20 cellular contexts compared by ENCODE assay signal in genomic region chr10:7534480-7534852, GRCh38.
DNase-seq lines count a peak whose midpoint lies in the region; ATAC-seq and TF ChIP-seq lines count a peak whose summit lies in the region.
"Had no signal": no experiment of that assay in that cellular context is flagged by ENCODE, and none has a peak within 500 bp of the region (broad histone marks: within the 10 kb centered on the region; RNA-seq: fewer than 3 reads in every experiment).

No MANE protein-coding gene starts in this region.

- H3K27ac ChIP-seq in endodermal cell (ENCODE audit: low read depth, low read length) = no peak overlapping the region
- no peak overlapping the region for H3K27ac ChIP-seq in substantia nigra (ENCODE audit: low read depth, low read length, poor library complexity, severe bottlenecking)
- H3K27ac ChIP-seq: ascending aorta, coronary artery, epithelial cell of prostate, PC-9, testis had no signal

- H3K4me3 Mint-ChIP-seq in endodermal cell = no peak overlapping the region
- H3K4me3 Mint-ChIP-seq: naive B cell had no signal

- H3K4me1 Mint-ChIP-seq in endodermal cell = peaks cover 23% of the 10 kb centered on the region

- peak overlapping the region; percentile 69 for H3K27ac Mint-ChIP-seq in endodermal cell
- H3K27ac Mint-ChIP-seq: naive B cell had no signal

- H3K27me3 Mint-ChIP-seq in endodermal cell (ENCODE audit: insufficient read depth) = peaks cover 6% of the 10 kb centered on the region

- H3K9ac ChIP-seq in endodermal cell (ENCODE audit: extremely low read depth, low read length, poor library complexity, severe bottlenecking) = no peak overlapping the region

- no peaks in the 10 kb centered on the region for H3K27me3 ChIP-seq in endodermal cell (ENCODE audit: control insufficient read depth, insufficient read depth, low read length, poor library complexity, severe bottlenecking)
- H3K27me3 ChIP-seq: ascending aorta, testis had no signal

- no peak overlapping the region for H3K4me3 ChIP-seq in endodermal cell (ENCODE audit: low read length)
- H3K4me3 ChIP-seq: ascending aorta, coronary artery, PC-9, testis had no signal

- H3K9me3 ChIP-seq in endodermal cell (ENCODE audit: control insufficient read depth, low read length) = no peaks in the 10 kb centered on the region
- H3K9me3 ChIP-seq: testis had no signal

- DNase-seq in endodermal cell = no peak
- DNase-seq in substantia nigra (lab: John Stamatoyannopoulos, UW) = no peak
- no peak for DNase-seq in T-helper 2 cell
- DNase-seq in cerebellum (ENCODE audit: low spot score) = no peak
- DNase-seq: activated CD4-positive, alpha-beta T cell treated with anti-CD3 and anti-CD28 coated beads for 4 hours; naive B cell; NCI-H1092; NCI-H524 treated with DMSO at 0.1 percent for 48 hours; PC-9; posterior cingulate gyrus; stimulated activated CD4-positive, alpha-beta T cell treated with anti-CD3 and anti-CD28 coated beads, Interleukin-4, amount 100 ng/mL, for 4 hours; T1000; testis had no signal

- H3K36me3 Mint-ChIP-seq in endodermal cell (ENCODE audit: low read depth) = peaks cover 5% of the 10 kb centered on the region
- H3K36me3 Mint-ChIP-seq: naive B cell had no signal

- H3K9me3 Mint-ChIP-seq in endodermal cell = no peaks in the 10 kb centered on the region

- peak; percentile 85 for ATAC-seq in GM19043 (IDR thresholded peaks at IDR 0.05; ENCODE audit: low read depth, unreplicated experiment)
- peak; percentile 93 for ATAC-seq in GM21619 (IDR thresholded peaks at IDR 0.05; ENCODE audit: unreplicated experiment)
- ATAC-seq in HG03139 (IDR thresholded peaks at IDR 0.05; ENCODE audit: unreplicated experiment) = peak; percentile 71
- no peak for ATAC-seq in HG03039 (IDR thresholded peaks at IDR 0.05; ENCODE audit: unreplicated experiment)

- TF ChIP-seq CTCF in endodermal cell (conservative IDR thresholded peaks at IDR 0.05) = no peak

- 93 to 100% methylated on average over 1 to 5 of the region's 5 CpGs for WGBS in endodermal cell (ENCODE audit: insufficient coverage in 1 of 2, insufficient read length in 1 of 2), 2 experiments

- H3K36me3 ChIP-seq in endodermal cell (ENCODE audit: control insufficient read depth, insufficient read depth, low read length) = no peaks in the 10 kb centered on the region
- H3K36me3 ChIP-seq: ascending aorta had no signal

- peaks cover 5% of the 10 kb centered on the region for H3K4me1 ChIP-seq in endodermal cell (ENCODE audit: control insufficient read depth, insufficient read depth, low read length)
- H3K4me1 ChIP-seq: ascending aorta, testis had no signal
